Comparison of ENCODE assay signal across 8 cellular contexts in the genomic region with DNA sequence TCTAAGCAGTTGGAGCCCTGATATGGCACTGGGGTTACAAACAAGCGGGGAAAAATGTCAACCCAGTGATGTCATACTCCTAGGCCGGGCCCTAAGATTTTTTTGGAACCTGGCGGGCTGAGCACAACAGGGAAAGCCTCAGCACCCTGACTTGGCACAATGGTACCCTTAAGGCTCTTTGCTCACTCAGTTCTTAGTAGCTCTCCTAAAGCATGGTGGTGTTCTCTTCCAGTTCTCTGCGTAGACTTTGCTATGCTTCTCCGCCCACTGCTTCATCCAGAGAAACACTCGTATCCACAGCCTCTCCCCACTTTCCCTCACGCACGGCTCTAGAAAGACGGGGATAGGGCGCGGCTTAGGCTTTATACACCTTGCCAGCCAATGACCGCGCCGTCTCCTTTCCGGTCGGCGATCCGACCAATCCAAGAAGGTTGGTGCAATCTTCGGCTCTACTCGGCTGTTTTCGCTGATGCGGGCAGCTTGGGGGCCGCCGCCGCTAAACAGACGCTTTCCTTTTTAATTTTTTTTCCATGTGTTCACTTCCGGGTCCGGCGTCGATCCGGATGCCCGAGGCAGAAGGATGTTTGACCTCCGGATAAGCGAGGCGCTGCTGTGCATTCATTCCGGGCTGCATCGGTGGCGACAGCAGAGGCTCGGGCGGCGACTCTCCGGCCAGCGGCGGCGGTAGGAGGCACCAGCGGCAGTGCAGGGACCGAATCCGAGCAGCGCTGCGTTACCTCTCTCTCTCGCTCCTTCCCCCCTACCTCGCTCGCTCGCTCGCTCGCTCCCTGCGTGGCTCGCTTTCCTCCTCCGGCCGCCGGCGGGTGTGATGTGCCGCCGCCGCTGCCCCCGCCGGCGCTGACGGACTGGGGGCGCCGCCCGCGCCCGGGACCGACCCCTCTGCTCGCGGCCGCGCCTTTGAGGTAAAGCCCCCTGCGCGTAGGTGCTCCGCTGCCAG. TPM values are rescaled to one million over a fixed set of nuclear protein-coding genes. Genes with fewer than 3 reads are reported as not detected.
DNase-seq lines count a peak whose midpoint lies in the region; FAIRE-seq and TF ChIP-seq lines count a peak whose summit lies in the region.

A gene (plus strand): TSS at position 530 of the 958 bp plus-strand sequence. CDS start 33,487 bp downstream, outside the sequence.

- H4K91ac ChIP-seq in neuronal stem cell (ENCODE audit: low read depth, low read length, poor library complexity) = no peak within 1 kb of the TSS

- no peak for TF ChIP-seq CTCF in subcutaneous adipose tissue (IDR thresholded peaks at IDR 0.05; ENCODE audit: low read depth)

- peak; percentile 90 for FAIRE-seq in frontal cortex (lab: Jason Lieb, UNC)

- H3K18ac ChIP-seq in neuronal stem cell (ENCODE audit: low read length) = peak within 1 kb of the TSS; percentile 99

- peak within 1 kb of the TSS; percentile 51 for H2BK15ac ChIP-seq in neuronal stem cell (ENCODE audit: low read length)

- H3K4me1 Mint-ChIP-seq in activated naive CD4-positive, alpha-beta T cell treated with anti-CD3 and anti-CD28 coated beads, Interleukin-2, amount 10 ng/mL, durations not matched to agents 7 days and 5 days = peaks cover 48% of the 10 kb centered on the region

- H3K9me3 ChIP-seq in SK-N-MC (ENCODE audit: low read depth, low read length) (no peaks in the 10 kb centered on the region; the same call in 1 of the 2 replicates), neuronal stem cell (replicated peaks in 1 of 2; ENCODE audit: control insufficient read depth in 2 of 2, insufficient read depth in 1 of 2, low read depth in 1 of 2, low read length in 2 of 2) (no peaks in the 10 kb centered on the region)

- H2BK5ac ChIP-seq in neuronal stem cell (ENCODE audit: low read length) = peak within 1 kb of the TSS; percentile 88

- H3K9me3 Mint-ChIP-seq in activated naive CD4-positive, alpha-beta T cell treated with anti-CD3 and anti-CD28 coated beads, Interleukin-2, amount 10 ng/mL, durations not matched to agents 7 days and 5 days = no peaks in the 10 kb centered on the region

- peak within 1 kb of the TSS; percentile 96 for H3K4me3 Mint-ChIP-seq in activated naive CD4-positive, alpha-beta T cell treated with anti-CD3 and anti-CD28 coated beads, Interleukin-2, amount 10 ng/mL, durations not matched to agents 7 days and 5 days

- H2BK120ac ChIP-seq in neuronal stem cell (ENCODE audit: low read depth, low read length) = no peak within 1 kb of the TSS

- no peak within 1 kb of the TSS for H2BK12ac ChIP-seq in neuronal stem cell (ENCODE audit: low read length)

- H3K36me3 ChIP-seq in SK-N-MC (ENCODE audit: insufficient read depth, low read length) (no peaks in the 10 kb centered on the region), neuronal stem cell (replicated peaks in 1 of 2; ENCODE audit: control insufficient read depth in 2 of 2, insufficient read depth in 2 of 2, low read length in 2 of 2) (peaks cover 0 to 1% of the 10 kb centered on the region in 2 donors)

- CTCF ChIA-PET in HEK293T (lab: Yijun Ruan, JAX) = interaction anchor here (0.6 to 1.3 kb wide), 3 partner anchors 11 to 89 kb away, joined by 3 read pairs; a partner anchor contains a TSS
- CTCF ChIA-PET in activated naive CD4-positive, alpha-beta T cell treated with anti-CD3 and anti-CD28 coated beads, Interleukin-2, amount 10 ng/mL, durations not matched to agents 7 days and 5 days (lab: Charles Lee) = interaction anchor here (0.7 to 1.6 kb wide), 2 partner anchors 38 to 89 kb away, joined by 4 to 7 read pairs; a partner anchor contains a TSS

- peak within 1 kb of the TSS; percentile 94 for H3K23ac ChIP-seq in neuronal stem cell (ENCODE audit: low read depth, low read length, poor library complexity)

- peak within 1 kb of the TSS; percentile 65; the same call in 1 of the 2 replicates for H3K27ac ChIP-seq in SK-N-MC
- H3K27ac ChIP-seq in neuronal stem cell (replicated peaks; ENCODE audit: low read length) = peak within 1 kb of the TSS; percentile 99

- H4K8ac ChIP-seq in neuronal stem cell (ENCODE audit: low read depth, low read length) = no peak within 1 kb of the TSS

- H3K4me3 ChIP-seq in SK-N-MC (peak within 1 kb of the TSS; percentile 94), neuronal stem cell (ENCODE audit: low read length in 2 of 2) (peak within 1 kb of the TSS; percentile 86 to 87)

- H3K9ac ChIP-seq in SK-N-MC (ENCODE audit: insufficient read length) = peak within 1 kb of the TSS; percentile 85
- peak within 1 kb of the TSS; percentile 99 for H3K9ac ChIP-seq in neuronal stem cell (ENCODE audit: low read depth, low read length, poor library complexity)

- peaks cover 14% of the 10 kb centered on the region for H3K27me3 Mint-ChIP-seq in activated naive CD4-positive, alpha-beta T cell treated with anti-CD3 and anti-CD28 coated beads, Interleukin-2, amount 10 ng/mL, durations not matched to agents 7 days and 5 days

- POLR2A ChIA-PET in HEK293T (lab: Yijun Ruan, JAX) = interaction anchor here (0.5 to 3.1 kb wide), 14 partner anchors 9 to 476 kb away, joined by 3 to 41 read pairs (median 3); a partner anchor contains a TSS

- peaks cover 5% of the 10 kb centered on the region for H3K79me1 ChIP-seq in neuronal stem cell (ENCODE audit: low read depth, low read length)

- peaks cover 5 to 12% of the 10 kb centered on the region in 2 donors for H3K4me1 ChIP-seq in neuronal stem cell (ENCODE audit: control insufficient read depth in 2 of 2, insufficient read depth in 1 of 2, low read depth in 1 of 2, low read length in 2 of 2)

- peak; percentile 96 for DNase-seq in GM04504 (ENCODE audit: low read depth)
- DNase-seq in HEK293T (ENCODE audit: extremely low spot score) = peak; percentile 95
- DNase-seq in MV-4-11 (lab: John Stamatoyannopoulos, UW) = peak; percentile 96
- peak; percentile 73 for DNase-seq in SK-N-MC (ENCODE audit: low read depth, low spot score)
- DNase-seq in activated naive CD4-positive, alpha-beta T cell treated with anti-CD3 and anti-CD28 coated beads, Interleukin-2, amount 10 ng/mL, durations not matched to agents 7 days and 5 days = peak; percentile 95
- peak; percentile 91 for DNase-seq in frontal cortex (ENCODE audit: low spot score in 2 of 2)
- peak; percentile 94 for DNase-seq in neuronal stem cell (ENCODE audit: low spot score)

- H3K27me3 ChIP-seq in neuronal stem cell (ENCODE audit: control insufficient read depth in 3 of 3, insufficient read depth in 3 of 3, low read depth in 1 of 3, low read length in 3 of 3) = no peaks in the 10 kb centered on the region

- peak within 1 kb of the TSS; percentile 78 for H3K4me2 ChIP-seq in neuronal stem cell (ENCODE audit: insufficient read depth, low read length, poor library complexity, severe bottlenecking)

- H3K4ac ChIP-seq in neuronal stem cell (ENCODE audit: low read length) = no peak within 1 kb of the TSS

- peak within 1 kb of the TSS; percentile 97 for H3K27ac Mint-ChIP-seq in activated naive CD4-positive, alpha-beta T cell treated with anti-CD3 and anti-CD28 coated beads, Interleukin-2, amount 10 ng/mL, durations not matched to agents 7 days and 5 days

- H2AK5ac ChIP-seq in neuronal stem cell (ENCODE audit: low read depth, low read length) = peak within 1 kb of the TSS; percentile 45

- H3K14ac ChIP-seq in neuronal stem cell (ENCODE audit: low read length) = peak within 1 kb of the TSS; percentile 77

- peaks cover 9% of the 10 kb centered on the region for H3K36me3 Mint-ChIP-seq in activated naive CD4-positive, alpha-beta T cell treated with anti-CD3 and anti-CD28 coated beads, Interleukin-2, amount 10 ng/mL, durations not matched to agents 7 days and 5 days

- peak within 1 kb of the TSS; percentile 93 for H2AFZ ChIP-seq in neuronal stem cell (ENCODE audit: low read length)

- WGBS in neuronal stem cell (ENCODE audit: extremely low coverage in 2 of 2, insufficient read length in 2 of 2, insufficient replicate concordance in 1 of 2), 2 donors = no CpG with 5 or more reads among the region's 82 CpGs

TF ChIP-seq in HEK293T, 16 proteins besides CTCF, POLR2A, EP300 and RAD21:
- TF ChIP-seq LEF1 (IDR thresholded peaks at IDR 0.05; ENCODE audit: borderline replicate concordance) (peak; percentile 44; the same call in 1 of the 2 replicates), FOXM1 (IDR thresholded peaks at IDR 0.05; ENCODE audit: borderline replicate concordance) (no peak; the same call in 1 of the 2 replicates), ELF4 (IDR thresholded peaks at IDR 0.05) (peak; percentile 84), ZNF384 (IDR thresholded peaks at IDR 0.05) (peak; percentile 95), L3MBTL2 (conservative IDR thresholded peaks at IDR 0.05) (no peak)

RNA-seq across cellular contexts. Expression of the gene that starts here (rescaled TPM):
- total RNA-seq in frontal cortex (230 TPM), subcutaneous adipose tissue (10 to 100 TPM; 36.2 to 51.0 (median 46.4) TPM)
- 29.5 TPM for polyA plus RNA-seq in neuronal stem cell (2013, experiment 1 of 2)
- polyA plus RNA-seq in neuronal stem cell (2013, experiment 2 of 2) = 32.6 TPM

Comparison
In these comparisons a context has a peak if more than half of its experiments do, and no peak if none do; other contexts are left out.
1. Peak in every context shown above with its lines: DNase-seq, H3K4me3 ChIP-seq and H3K27ac ChIP-seq.